In the genomic region with DNA sequence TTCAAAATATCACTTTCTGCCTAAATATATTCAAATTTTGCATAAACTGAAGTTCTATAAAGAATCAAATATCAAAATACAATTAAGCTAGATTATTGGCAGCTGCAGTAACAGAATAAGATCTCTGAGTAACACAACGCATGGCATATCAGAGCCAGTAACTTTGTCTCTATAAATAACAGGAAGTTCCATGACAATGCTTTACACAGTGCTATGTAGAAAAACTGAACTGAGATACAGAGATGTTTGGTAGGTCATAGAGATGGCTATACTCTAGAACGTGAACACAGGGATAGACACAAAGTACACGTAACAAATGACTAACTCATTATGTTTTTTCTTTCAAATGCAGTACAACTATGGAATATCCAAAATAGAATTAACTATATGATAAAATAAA, we compare ENCODE assay signal across 10 cellular contexts. TPM values are rescaled to one million over a fixed set of nuclear protein-coding genes. Genes with fewer than 3 reads are reported as not detected.
A peak's percentile ranks its signal among the peaks of the same experiment; 100 is the strongest.
DNase-seq lines count a peak whose midpoint lies in the region; ATAC-seq and TF ChIP-seq lines count a peak whose summit lies in the region.
"Had no signal": no experiment of that assay in that cellular context is flagged by ENCODE, and none has a peak within 500 bp of the region (broad histone marks: within the 10 kb centered on the region; RNA-seq: fewer than 3 reads in every experiment).

No MANE protein-coding gene starts in this region.

- no TSS peak for BruUV-seq in PC-9 (replicated peaks; lab: Mats Ljungman, UMichigan)

- H3K4me1 Mint-ChIP-seq in activated naive CD8-positive, alpha-beta T cell (ENCODE audit: low read depth), result peaks cover 90% of the 10 kb centered on the region

- peak; percentile 55 to 71 for ATAC-seq in activated CD4-positive, CD25-positive, alpha-beta regulatory T cell treated with anti-CD3 and anti-CD28 coated beads, Interleukin-2, amount 50 U/mL, for 24 hours
- peak; percentile 57 for ATAC-seq in HG03108 (IDR thresholded peaks at IDR 0.05; ENCODE audit: unreplicated experiment)
- ATAC-seq in gastrocnemius medialis, result peak; percentile 86

- H2AFZ ChIP-seq in MM.1S (ENCODE audit: low read length), result no peak overlapping the region
- H2AFZ ChIP-seq in PC-9, result no peak overlapping the region

- H3K4me2 ChIP-seq in MM.1S (ENCODE audit: low read depth, low read length) (no peak overlapping the region), PC-9 (no peak overlapping the region)
- H3K4me2 ChIP-seq: KMS-11 had no signal

- H3K27me3 Mint-ChIP-seq in activated naive CD8-positive, alpha-beta T cell, result no peaks in the 10 kb centered on the region

- H3K27me3 ChIP-seq in gastrocnemius medialis (no peaks in the 10 kb centered on the region), MM.1S (replicated peaks; ENCODE audit: insufficient read depth, low read length) (no peaks in the 10 kb centered on the region), PC-9 (ENCODE audit: insufficient read depth, low read depth) (no peaks in the 10 kb centered on the region)

- no peak overlapping the region for H3K4me3 ChIP-seq in gastrocnemius medialis
- no peak overlapping the region for H3K4me3 ChIP-seq in MM.1S (ENCODE audit: low read length)
- H3K4me3 ChIP-seq in PC-9, result no peak overlapping the region

- H3K9me3 Mint-ChIP-seq in activated naive CD8-positive, alpha-beta T cell (ENCODE audit: low read depth), result no peaks in the 10 kb centered on the region

- peaks cover 22% of the 10 kb centered on the region for H3K36me3 Mint-ChIP-seq in activated naive CD8-positive, alpha-beta T cell

- POLR2A ChIA-PET in PC-9 (lab: Charles Lee; ENCODE audit: unreplicated experiment), result interaction anchor here (0.6 kb wide), 1 partner anchor 200 kb away, joined by 4 read pairs; no protein-coding TSS in a partner anchor

- CTCF ChIA-PET in PC-9 (lab: Charles Lee), result interaction anchor here (0.6 kb wide), 1 partner anchor 996 kb away, joined by 3 read pairs; no protein-coding TSS in a partner anchor

- no peaks in the 10 kb centered on the region for H3F3A ChIP-seq in MM.1S (ENCODE audit: insufficient read depth, low read length)
- no peaks in the 10 kb centered on the region; the same call in 1 of the 2 replicates for H3F3A ChIP-seq in PC-9 (ENCODE audit: insufficient read depth, low read depth)

- peaks cover 0 to 30% of the 10 kb centered on the region in 2 donors for H3K36me3 ChIP-seq in gastrocnemius medialis
- peaks cover 44% of the 10 kb centered on the region; the same call in 1 of the 2 replicates for H3K36me3 ChIP-seq in MM.1S (replicated peaks; ENCODE audit: insufficient read depth, low read length)
- peaks cover 35% of the 10 kb centered on the region for H3K36me3 ChIP-seq in PC-9 (ENCODE audit: low read depth)

- H3K27ac Mint-ChIP-seq in activated naive CD8-positive, alpha-beta T cell, result peak overlapping the region; percentile 87

- H3K79me2 ChIP-seq in MM.1S (ENCODE audit: low read length), result peaks cover 100% of the 10 kb centered on the region
- peaks cover 84% of the 10 kb centered on the region for H3K79me2 ChIP-seq in PC-9 (ENCODE audit: low read depth)

- H3K9ac ChIP-seq in MM.1S (ENCODE audit: low read length), result no peak overlapping the region
- H3K9ac ChIP-seq: KMS-11 had no signal

- no peak for TF ChIP-seq POLR2A in gastrocnemius medialis (IDR thresholded peaks at IDR 0.05)

- H3K9me3 ChIP-seq in gastrocnemius medialis (no peaks in the 10 kb centered on the region), MM.1S (replicated peaks; ENCODE audit: insufficient read depth, low read length) (no peaks in the 10 kb centered on the region), PC-9 (ENCODE audit: insufficient read depth, low read depth) (no peaks in the 10 kb centered on the region)

- peaks cover 79 to 89% of the 10 kb centered on the region in 2 donors for H3K4me1 ChIP-seq in gastrocnemius medialis
- no peaks in the 10 kb centered on the region for H3K4me1 ChIP-seq in MM.1S (ENCODE audit: low read length)
- H3K4me1 ChIP-seq in PC-9 (replicated peaks; ENCODE audit: insufficient read depth), result no peaks in the 10 kb centered on the region

- peaks cover 79% of the 10 kb centered on the region for H4K20me1 ChIP-seq in MM.1S (ENCODE audit: insufficient read depth, low read length)
- H4K20me1 ChIP-seq in PC-9 (ENCODE audit: insufficient read depth), result peaks cover 65% of the 10 kb centered on the region

- intact Hi-C loops in gastrocnemius medialis (cut with DNase I; ENCODE audit: low total_unique reads) (no loop called here), PC-9 (cut with micrococcal nuclease; ENCODE audit: unreplicated experiment) (no loop called here)

- peak overlapping the region; percentile 47 for H3K4me3 Mint-ChIP-seq in activated naive CD8-positive, alpha-beta T cell

- TF ChIP-seq CTCF in gastrocnemius medialis (IDR thresholded peaks at IDR 0.05 in 4 of 5, conservative IDR thresholded peaks at IDR 0.05 in 1 of 5), result no peak
- no peak for TF ChIP-seq CTCF in MM.1S (IDR thresholded peaks at IDR 0.05; ENCODE audit: low read length)
- no peak for TF ChIP-seq CTCF in PC-9 (conservative IDR thresholded peaks at IDR 0.05)

- H3K27ac ChIP-seq in gastrocnemius medialis, result peak overlapping the region; percentile 56 to 72 (median 66)
- H3K27ac ChIP-seq in MM.1S (ENCODE audit: low read length), result no peak overlapping the region
- no peak overlapping the region for H3K27ac ChIP-seq in PC-9
- H3K27ac ChIP-seq: KMS-11 had no signal

- no peaks in the 10 kb centered on the region for H3K9me2 ChIP-seq in MM.1S (replicated peaks; ENCODE audit: insufficient read depth, low read length)
- no peaks in the 10 kb centered on the region for H3K9me2 ChIP-seq in PC-9 (ENCODE audit: insufficient read depth)

- in situ Hi-C loops in gastrocnemius medialis (cut with MboI; ENCODE audit: low sequenced_read_pairs in 4 of 4), result no loop called here

- no peak for DNase-seq in activated CD4-positive, CD25-positive, alpha-beta regulatory T cell (lab: John Stamatoyannopoulos, UW)
- DNase-seq in gastrocnemius medialis (no peak), MM.1S (no peak), PC-9 (no peak), foreskin melanocyte (no peak)
- DNase-seq: left cardiac atrium had no signal

RNA-seq across cellular contexts. Expression of a gene that starts 18.2 kb away (rescaled TPM):
- 100 to 1,000 TPM; 350 to 562 (median 392) TPM for total RNA-seq in gastrocnemius medialis
- 154 and 183 TPM in 2 replicates for total RNA-seq in PC-9 (2021)

RNA-seq across cellular contexts. Expression of a gene that starts 48.4 kb away (rescaled TPM):
- total RNA-seq in gastrocnemius medialis, result 10 to 100 TPM in 3 of 4 donors, 1 to 10 TPM in 1; 8.9 to 15.5 (median 12.6) TPM
- 9.8 and 11.8 TPM in 2 replicates for total RNA-seq in PC-9 (2021)

RNA-seq across cellular contexts. Expression of a gene that starts 59.6 kb away (rescaled TPM):
- total RNA-seq in gastrocnemius medialis (1 to 10 TPM; 3.8 to 8.9 (median 5.3) TPM), PC-9 (2021) (23.1 and 26.9 TPM in 2 replicates)

Comparison
In these comparisons a context has a peak if more than half of its experiments do, and no peak if none do; other contexts are left out.
1. H3K27ac ChIP-seq: peak in gastrocnemius medialis (4 of 4); none in MM.1S (single experiment) and PC-9 (single experiment).
2. Peak in every context shown above with its lines, with median percentiles within 50 percentile points of each other: ATAC-seq.